In genomic region chr5:102018690-102019089, GRCh38 we compare ENCODE assay signal across 18 cellular contexts.
"Had no signal": no experiment of that assay in that cellular context is flagged by ENCODE, and none has a peak within 500 bp of the region (broad histone marks: within the 10 kb centered on the region; RNA-seq: fewer than 3 reads in every experiment).

No MANE protein-coding gene starts in this region.

- H3K27ac ChIP-seq: hepatocyte, left ventricle myocardium inferior, prostate gland, right atrium auricular region, tibial artery, WERI-Rb-1 had no signal

- H3K27ac Mint-ChIP-seq: activated naive CD8-positive, alpha-beta T cell; activated T-cell treated with anti-CD3 and anti-CD28 coated beads, Interleukin-2, amount 50 U/mL, for 72 hours; dendritic cell treated with granulocyte-macrophage colony-stimulating factor and Interleukin-4, amounts not matched to agents 40 ng/mL and 50 ng/mL, for 4 days had no signal

- H3K9me3 Mint-ChIP-seq: neural crest cell had no signal

- H3K9me3 ChIP-seq: prostate gland, right atrium auricular region, tibial artery had no signal

- H3K4me1 Mint-ChIP-seq: neural crest cell had no signal

- H2AFZ ChIP-seq: hepatocyte had no signal

- H3K4me1 ChIP-seq: left ventricle myocardium inferior, prostate gland, right atrium auricular region, tibial artery had no signal

- H3K79me2 ChIP-seq: hepatocyte had no signal

- H3K36me3 ChIP-seq: left ventricle myocardium inferior, prostate gland, right atrium auricular region, tibial artery, WERI-Rb-1 had no signal

- DNase-seq: activated CD4-positive, alpha-beta T cell treated with anti-CD3 and anti-CD28 coated beads, Interleukin-2, amount 50 U/mL, for 4 hours; activated gamma-delta T cell treated with Interleukin-2 at 50 U/mL for 16 hours; activated T-cell treated with anti-CD3 and anti-CD28 coated beads, Interleukin-2, amount 50 U/mL, for 72 hours; effector memory CD4-positive, alpha-beta T cell; kidney glomerular epithelial cell; left ventricle myocardium inferior; stimulated activated naive CD8-positive, alpha-beta T cell treated with anti-CD3 and anti-CD28 coated beads, Interleukin-15, Interleukin-2, amounts not matched to agents 100 U/mL and 50 U/mL, for 24 hours; substantia nigra; T-helper 2 cell; tibial artery; WERI-Rb-1 had no signal

- ATAC-seq: activated T-cell treated with anti-CD3 and anti-CD28 coated beads, Interleukin-2, amount 50 U/mL, for 72 hours; stimulated activated naive CD8-positive, alpha-beta T cell treated with anti-CD3 and anti-CD28 coated beads, Interleukin-15, Interleukin-2, amounts not matched to agents 100 U/mL and 50 U/mL, for 24 hours had no signal

- H3K27me3 ChIP-seq: hepatocyte, right atrium auricular region, tibial artery had no signal

- H3K4me3 ChIP-seq: hepatocyte, left ventricle myocardium inferior, prostate gland, right atrium auricular region, tibial artery had no signal

- H3K4me3 Mint-ChIP-seq: activated naive CD8-positive, alpha-beta T cell; activated T-cell treated with anti-CD3 and anti-CD28 coated beads, Interleukin-2, amount 50 U/mL, for 72 hours; dendritic cell treated with granulocyte-macrophage colony-stimulating factor and Interleukin-4, amounts not matched to agents 40 ng/mL and 50 ng/mL, for 4 days; neural crest cell had no signal

- H3K27me3 Mint-ChIP-seq: activated naive CD8-positive, alpha-beta T cell; dendritic cell treated with granulocyte-macrophage colony-stimulating factor and Interleukin-4, amounts not matched to agents 40 ng/mL and 50 ng/mL, for 4 days had no signal

- H3K36me3 Mint-ChIP-seq: activated naive CD8-positive, alpha-beta T cell had no signal

- FAIRE-seq: urothelium cell line had no signal

- H3K4me2 ChIP-seq: hepatocyte had no signal
